ENCODE assay signal across 1 cellular context in the genomic region with DNA sequence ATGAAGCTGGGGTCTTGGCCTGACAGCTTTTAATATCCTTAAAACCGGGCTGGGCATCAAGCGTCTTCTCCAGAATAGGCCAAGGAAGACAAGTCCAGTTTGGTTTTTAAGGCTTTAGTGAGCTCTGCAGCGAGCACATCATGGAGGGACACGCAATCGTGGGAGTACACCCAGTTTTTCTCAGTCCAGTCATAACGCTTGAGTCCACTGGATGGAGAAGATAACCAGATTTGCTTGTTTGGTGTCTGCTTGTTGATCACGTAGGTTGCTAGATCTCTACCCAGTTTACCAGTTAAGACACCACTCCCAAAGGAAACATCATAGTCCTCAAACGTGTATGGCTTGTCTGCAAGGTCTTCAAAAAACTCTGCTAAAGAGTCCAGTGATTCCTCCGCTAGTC.
A peak's percentile ranks its signal among the peaks of the same experiment; 100 is the strongest.
TF ChIP-seq lines count a peak whose summit lies in the region.

No MANE protein-coding gene starts in this region.

TF ChIP-seq in K562, 482 proteins besides CTCF, POLR2A, EP300 and RAD21 (continued from another document):
- TF ChIP-seq, protein P1, sequence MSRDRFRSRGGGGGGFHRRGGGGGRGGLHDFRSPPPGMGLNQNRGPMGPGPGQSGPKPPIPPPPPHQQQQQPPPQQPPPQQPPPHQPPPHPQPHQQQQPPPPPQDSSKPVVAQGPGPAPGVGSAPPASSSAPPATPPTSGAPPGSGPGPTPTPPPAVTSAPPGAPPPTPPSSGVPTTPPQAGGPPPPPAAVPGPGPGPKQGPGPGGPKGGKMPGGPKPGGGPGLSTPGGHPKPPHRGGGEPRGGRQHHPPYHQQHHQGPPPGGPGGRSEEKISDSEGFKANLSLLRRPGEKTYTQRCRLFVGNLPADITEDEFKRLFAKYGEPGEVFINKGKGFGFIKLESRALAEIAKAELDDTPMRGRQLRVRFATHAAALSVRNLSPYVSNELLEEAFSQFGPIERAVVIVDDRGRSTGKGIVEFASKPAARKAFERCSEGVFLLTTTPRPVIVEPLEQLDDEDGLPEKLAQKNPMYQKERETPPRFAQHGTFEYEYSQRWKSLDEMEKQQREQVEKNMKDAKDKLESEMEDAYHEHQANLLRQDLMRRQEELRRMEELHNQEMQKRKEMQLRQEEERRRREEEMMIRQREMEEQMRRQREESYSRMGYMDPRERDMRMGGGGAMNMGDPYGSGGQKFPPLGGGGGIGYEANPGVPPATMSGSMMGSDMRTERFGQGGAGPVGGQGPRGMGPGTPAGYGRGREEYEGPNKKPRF (IDR thresholded peaks at IDR 0.05; ENCODE audit: low read depth, low read length) = no peak
- TF ChIP-seq STAG1 (CRISPR knock-in tag; IDR thresholded peaks at IDR 0.05; ENCODE audit: borderline replicate concordance) (no peak), ZNF184 (CRISPR knock-in tag; IDR thresholded peaks at IDR 0.05) (no peak), ZNF311 (CRISPR knock-in tag; IDR thresholded peaks at IDR 0.05) (no peak), DMBX1 (CRISPR knock-in tag; IDR thresholded peaks at IDR 0.05; ENCODE audit: borderline replicate concordance) (peak; percentile 13; the same call in 1 of the 2 replicates), ZNF445 (CRISPR knock-in tag; IDR thresholded peaks at IDR 0.05; ENCODE audit: low read depth) (no peak), NCOA2 (IDR thresholded peaks at IDR 0.05; ENCODE audit: partially characterized antibody in 2 of 2) (no peak), RBM39 (optimal IDR thresholded peaks at IDR 0.05; ENCODE audit: low read depth, low read length) (no peak), CBX3 (IDR thresholded peaks at IDR 0.05; ENCODE audit: borderline replicate concordance in 1 of 2, low read length in 2 of 2) (no peak), ZC3H4 (CRISPR knock-in tag; IDR thresholded peaks at IDR 0.05; ENCODE audit: borderline replicate concordance) (no peak), NR2C1 (IDR thresholded peaks at IDR 0.05) (no peak), NR2C1 (tag; IDR thresholded peaks at IDR 0.05) (no peak), ZNF347 (CRISPR knock-in tag; IDR thresholded peaks at IDR 0.05; ENCODE audit: low read depth) (no peak), SMARCA4 (IDR thresholded peaks at IDR 0.05) (peak; percentile 44; the same call in 1 of the 2 replicates), HMG20A (CRISPR knock-in tag; conservative IDR thresholded peaks at IDR 0.05) (no peak), POLR3G (IDR thresholded peaks at IDR 0.05; ENCODE audit: extremely low read depth, insufficient read length, insufficient replicate concordance) (no peak), TCF7L2 (IDR thresholded peaks at IDR 0.05; ENCODE audit: low read depth, low read length) (no peak), KLF1 (tag; IDR thresholded peaks at IDR 0.05) (no peak), CCAR2 (IDR thresholded peaks at IDR 0.05; ENCODE audit: low read depth, low read length) (no peak), ARHGAP35 (IDR thresholded peaks at IDR 0.05; ENCODE audit: partially characterized antibody) (no peak), SMAD1 (IDR thresholded peaks at IDR 0.05; ENCODE audit: low read depth, low read length, partially characterized antibody) (no peak), ZNF668 (CRISPR knock-in tag; IDR thresholded peaks at IDR 0.05) (no peak), CXXC5 (CRISPR knock-in tag; IDR thresholded peaks at IDR 0.05) (peak; percentile 49), ZNF780A (CRISPR knock-in tag; IDR thresholded peaks at IDR 0.05) (no peak), NCOA6 (IDR thresholded peaks at IDR 0.05) (no peak), SNIP1 (IDR thresholded peaks at IDR 0.05; ENCODE audit: low read depth) (no peak), ZBED1 (IDR thresholded peaks at IDR 0.05) (no peak), CBFA2T2 (conservative IDR thresholded peaks at IDR 0.05) (no peak; the same call in 1 of the 2 replicates), NFRKB (IDR thresholded peaks at IDR 0.05; ENCODE audit: low read depth) (no peak), FUS (optimal IDR thresholded peaks at IDR 0.05; ENCODE audit: low read depth, low read length) (no peak), ZNF134 (CRISPR knock-in tag; conservative IDR thresholded peaks at IDR 0.05) (no peak), ZNF23 (CRISPR knock-in tag; IDR thresholded peaks at IDR 0.05) (no peak), NELFE (IDR thresholded peaks at IDR 0.05; ENCODE audit: insufficient read depth, insufficient read length) (no peak), JUND (IDR thresholded peaks at IDR 0.05; ENCODE audit: borderline replicate concordance, low read depth, low read length) (0 out of 2 replicates have a peak, but pooled peaks have one; percentile 29), JUND (tag; IDR thresholded peaks at IDR 0.05; ENCODE audit: borderline replicate concordance, low read depth, low read length) (no peak), DIDO1 (tag; IDR thresholded peaks at IDR 0.05; ENCODE audit: low read depth) (no peak), TCF7 (IDR thresholded peaks at IDR 0.05; ENCODE audit: borderline replicate concordance) (no peak), HDAC1 (IDR thresholded peaks at IDR 0.05) (0 out of 4 replicates have a peak, but pooled peaks of 1 of the 2 experiments have one; percentile 39), NFE2 (IDR thresholded peaks at IDR 0.05; ENCODE audit: low read depth) (no peak), SMARCC2 (IDR thresholded peaks at IDR 0.05; ENCODE audit: low read depth) (no peak), RCOR1 (IDR thresholded peaks at IDR 0.05; ENCODE audit: borderline replicate concordance in 1 of 2, low read depth in 2 of 2, low read length in 2 of 2) (peak; percentile 21 to 88; a peak in 3 of 4 replicates), BACH1 (tag; IDR thresholded peaks at IDR 0.05) (no peak), KDM1A (IDR thresholded peaks at IDR 0.05) (peak; percentile 24 to 56; a peak in 2 of 4 replicates), FOSL1 (tag; conservative IDR thresholded peaks at IDR 0.05) (peak; percentile 58), MTA2 (IDR thresholded peaks at IDR 0.05; ENCODE audit: low read depth) (0 out of 2 replicates have a peak, but pooled peaks have one; percentile 20), ZSCAN29 (IDR thresholded peaks at IDR 0.05) (no peak), SNRNP70 (optimal IDR thresholded peaks at IDR 0.05; ENCODE audit: low read depth, low read length) (no peak), NRF1 (conservative IDR thresholded peaks at IDR 0.05 in 1 of 2, IDR thresholded peaks at IDR 0.05 in 1 of 2) (0 out of 4 replicates have a peak, but pooled peaks of 1 of the 2 experiments have one; percentile 23)
- TF ChIP-seq, protein P2, sequence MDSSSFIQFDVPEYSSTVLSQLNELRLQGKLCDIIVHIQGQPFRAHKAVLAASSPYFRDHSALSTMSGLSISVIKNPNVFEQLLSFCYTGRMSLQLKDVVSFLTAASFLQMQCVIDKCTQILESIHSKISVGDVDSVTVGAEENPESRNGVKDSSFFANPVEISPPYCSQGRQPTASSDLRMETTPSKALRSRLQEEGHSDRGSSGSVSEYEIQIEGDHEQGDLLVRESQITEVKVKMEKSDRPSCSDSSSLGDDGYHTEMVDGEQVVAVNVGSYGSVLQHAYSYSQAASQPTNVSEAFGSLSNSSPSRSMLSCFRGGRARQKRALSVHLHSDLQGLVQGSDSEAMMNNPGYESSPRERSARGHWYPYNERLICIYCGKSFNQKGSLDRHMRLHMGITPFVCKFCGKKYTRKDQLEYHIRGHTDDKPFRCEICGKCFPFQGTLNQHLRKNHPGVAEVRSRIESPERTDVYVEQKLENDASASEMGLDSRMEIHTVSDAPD (CRISPR knock-in tag; IDR thresholded peaks at IDR 0.05) = no peak
- TF ChIP-seq, protein P3, sequence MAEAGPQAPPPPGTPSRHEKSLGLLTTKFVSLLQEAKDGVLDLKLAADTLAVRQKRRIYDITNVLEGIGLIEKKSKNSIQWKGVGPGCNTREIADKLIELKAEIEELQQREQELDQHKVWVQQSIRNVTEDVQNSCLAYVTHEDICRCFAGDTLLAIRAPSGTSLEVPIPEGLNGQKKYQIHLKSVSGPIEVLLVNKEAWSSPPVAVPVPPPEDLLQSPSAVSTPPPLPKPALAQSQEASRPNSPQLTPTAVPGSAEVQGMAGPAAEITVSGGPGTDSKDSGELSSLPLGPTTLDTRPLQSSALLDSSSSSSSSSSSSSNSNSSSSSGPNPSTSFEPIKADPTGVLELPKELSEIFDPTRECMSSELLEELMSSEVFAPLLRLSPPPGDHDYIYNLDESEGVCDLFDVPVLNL (CRISPR knock-in tag; IDR thresholded peaks at IDR 0.05; ENCODE audit: low read depth) = no peak
- TF ChIP-seq, protein P4, sequence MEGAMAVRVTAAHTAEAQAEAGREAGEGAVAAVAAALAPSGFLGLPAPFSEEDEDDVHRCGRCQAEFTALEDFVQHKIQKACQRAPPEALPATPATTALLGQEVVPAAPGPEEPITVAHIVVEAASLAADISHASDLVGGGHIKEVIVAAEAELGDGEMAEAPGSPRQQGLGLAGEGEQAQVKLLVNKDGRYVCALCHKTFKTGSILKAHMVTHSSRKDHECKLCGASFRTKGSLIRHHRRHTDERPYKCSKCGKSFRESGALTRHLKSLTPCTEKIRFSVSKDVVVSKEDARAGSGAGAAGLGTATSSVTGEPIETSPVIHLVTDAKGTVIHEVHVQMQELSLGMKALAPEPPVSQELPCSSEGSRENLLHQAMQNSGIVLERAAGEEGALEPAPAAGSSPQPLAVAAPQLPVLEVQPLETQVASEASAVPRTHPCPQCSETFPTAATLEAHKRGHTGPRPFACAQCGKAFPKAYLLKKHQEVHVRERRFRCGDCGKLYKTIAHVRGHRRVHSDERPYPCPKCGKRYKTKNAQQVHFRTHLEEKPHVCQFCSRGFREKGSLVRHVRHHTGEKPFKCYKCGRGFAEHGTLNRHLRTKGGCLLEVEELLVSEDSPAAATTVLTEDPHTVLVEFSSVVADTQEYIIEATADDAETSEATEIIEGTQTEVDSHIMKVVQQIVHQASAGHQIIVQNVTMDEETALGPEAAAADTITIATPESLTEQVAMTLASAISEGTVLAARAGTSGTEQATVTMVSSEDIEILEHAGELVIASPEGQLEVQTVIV (CRISPR knock-in tag; IDR thresholded peaks at IDR 0.05; ENCODE audit: borderline replicate concordance) = no peak
- TF ChIP-seq, protein P5, sequence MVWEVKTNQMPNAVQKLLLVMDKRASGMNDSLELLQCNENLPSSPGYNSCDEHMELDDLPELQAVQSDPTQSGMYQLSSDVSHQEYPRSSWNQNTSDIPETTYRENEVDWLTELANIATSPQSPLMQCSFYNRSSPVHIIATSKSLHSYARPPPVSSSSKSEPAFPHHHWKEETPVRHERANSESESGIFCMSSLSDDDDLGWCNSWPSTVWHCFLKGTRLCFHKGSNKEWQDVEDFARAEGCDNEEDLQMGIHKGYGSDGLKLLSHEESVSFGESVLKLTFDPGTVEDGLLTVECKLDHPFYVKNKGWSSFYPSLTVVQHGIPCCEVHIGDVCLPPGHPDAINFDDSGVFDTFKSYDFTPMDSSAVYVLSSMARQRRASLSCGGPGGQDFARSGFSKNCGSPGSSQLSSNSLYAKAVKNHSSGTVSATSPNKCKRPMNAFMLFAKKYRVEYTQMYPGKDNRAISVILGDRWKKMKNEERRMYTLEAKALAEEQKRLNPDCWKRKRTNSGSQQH (CRISPR knock-in tag; IDR thresholded peaks at IDR 0.05) = no peak
- TF ChIP-seq, protein P6, sequence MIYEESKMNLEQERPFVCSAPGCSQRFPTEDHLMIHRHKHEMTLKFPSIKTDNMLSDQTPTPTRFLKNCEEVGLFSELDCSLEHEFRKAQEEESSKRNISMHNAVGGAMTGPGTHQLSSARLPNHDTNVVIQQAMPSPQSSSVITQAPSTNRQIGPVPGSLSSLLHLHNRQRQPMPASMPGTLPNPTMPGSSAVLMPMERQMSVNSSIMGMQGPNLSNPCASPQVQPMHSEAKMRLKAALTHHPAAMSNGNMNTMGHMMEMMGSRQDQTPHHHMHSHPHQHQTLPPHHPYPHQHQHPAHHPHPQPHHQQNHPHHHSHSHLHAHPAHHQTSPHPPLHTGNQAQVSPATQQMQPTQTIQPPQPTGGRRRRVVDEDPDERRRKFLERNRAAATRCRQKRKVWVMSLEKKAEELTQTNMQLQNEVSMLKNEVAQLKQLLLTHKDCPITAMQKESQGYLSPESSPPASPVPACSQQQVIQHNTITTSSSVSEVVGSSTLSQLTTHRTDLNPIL (CRISPR knock-in tag; IDR thresholded peaks at IDR 0.05) = no peak
- TF ChIP-seq, protein P7, sequence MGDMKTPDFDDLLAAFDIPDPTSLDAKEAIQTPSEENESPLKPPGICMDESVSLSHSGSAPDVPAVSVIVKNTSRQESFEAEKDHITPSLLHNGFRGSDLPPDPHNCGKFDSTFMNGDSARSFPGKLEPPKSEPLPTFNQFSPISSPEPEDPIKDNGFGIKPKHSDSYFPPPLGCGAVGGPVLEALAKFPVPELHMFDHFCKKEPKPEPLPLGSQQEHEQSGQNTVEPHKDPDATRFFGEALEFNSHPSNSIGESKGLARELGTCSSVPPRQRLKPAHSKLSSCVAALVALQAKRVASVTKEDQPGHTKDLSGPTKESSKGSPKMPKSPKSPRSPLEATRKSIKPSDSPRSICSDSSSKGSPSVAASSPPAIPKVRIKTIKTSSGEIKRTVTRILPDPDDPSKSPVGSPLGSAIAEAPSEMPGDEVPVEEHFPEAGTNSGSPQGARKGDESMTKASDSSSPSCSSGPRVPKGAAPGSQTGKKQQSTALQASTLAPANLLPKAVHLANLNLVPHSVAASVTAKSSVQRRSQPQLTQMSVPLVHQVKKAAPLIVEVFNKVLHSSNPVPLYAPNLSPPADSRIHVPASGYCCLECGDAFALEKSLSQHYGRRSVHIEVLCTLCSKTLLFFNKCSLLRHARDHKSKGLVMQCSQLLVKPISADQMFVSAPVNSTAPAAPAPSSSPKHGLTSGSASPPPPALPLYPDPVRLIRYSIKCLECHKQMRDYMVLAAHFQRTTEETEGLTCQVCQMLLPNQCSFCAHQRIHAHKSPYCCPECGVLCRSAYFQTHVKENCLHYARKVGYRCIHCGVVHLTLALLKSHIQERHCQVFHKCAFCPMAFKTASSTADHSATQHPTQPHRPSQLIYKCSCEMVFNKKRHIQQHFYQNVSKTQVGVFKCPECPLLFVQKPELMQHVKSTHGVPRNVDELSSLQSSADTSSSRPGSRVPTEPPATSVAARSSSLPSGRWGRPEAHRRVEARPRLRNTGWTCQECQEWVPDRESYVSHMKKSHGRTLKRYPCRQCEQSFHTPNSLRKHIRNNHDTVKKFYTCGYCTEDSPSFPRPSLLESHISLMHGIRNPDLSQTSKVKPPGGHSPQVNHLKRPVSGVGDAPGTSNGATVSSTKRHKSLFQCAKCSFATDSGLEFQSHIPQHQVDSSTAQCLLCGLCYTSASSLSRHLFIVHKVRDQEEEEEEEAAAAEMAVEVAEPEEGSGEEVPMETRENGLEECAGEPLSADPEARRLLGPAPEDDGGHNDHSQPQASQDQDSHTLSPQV (IDR thresholded peaks at IDR 0.05) = no peak
- TF ChIP-seq, protein P8, sequence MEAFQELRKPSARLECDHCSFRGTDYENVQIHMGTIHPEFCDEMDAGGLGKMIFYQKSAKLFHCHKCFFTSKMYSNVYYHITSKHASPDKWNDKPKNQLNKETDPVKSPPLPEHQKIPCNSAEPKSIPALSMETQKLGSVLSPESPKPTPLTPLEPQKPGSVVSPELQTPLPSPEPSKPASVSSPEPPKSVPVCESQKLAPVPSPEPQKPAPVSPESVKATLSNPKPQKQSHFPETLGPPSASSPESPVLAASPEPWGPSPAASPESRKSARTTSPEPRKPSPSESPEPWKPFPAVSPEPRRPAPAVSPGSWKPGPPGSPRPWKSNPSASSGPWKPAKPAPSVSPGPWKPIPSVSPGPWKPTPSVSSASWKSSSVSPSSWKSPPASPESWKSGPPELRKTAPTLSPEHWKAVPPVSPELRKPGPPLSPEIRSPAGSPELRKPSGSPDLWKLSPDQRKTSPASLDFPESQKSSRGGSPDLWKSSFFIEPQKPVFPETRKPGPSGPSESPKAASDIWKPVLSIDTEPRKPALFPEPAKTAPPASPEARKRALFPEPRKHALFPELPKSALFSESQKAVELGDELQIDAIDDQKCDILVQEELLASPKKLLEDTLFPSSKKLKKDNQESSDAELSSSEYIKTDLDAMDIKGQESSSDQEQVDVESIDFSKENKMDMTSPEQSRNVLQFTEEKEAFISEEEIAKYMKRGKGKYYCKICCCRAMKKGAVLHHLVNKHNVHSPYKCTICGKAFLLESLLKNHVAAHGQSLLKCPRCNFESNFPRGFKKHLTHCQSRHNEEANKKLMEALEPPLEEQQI (IDR thresholded peaks at IDR 0.05) = no peak
